28 cellular contexts compared by ENCODE assay signal in the genomic region with DNA sequence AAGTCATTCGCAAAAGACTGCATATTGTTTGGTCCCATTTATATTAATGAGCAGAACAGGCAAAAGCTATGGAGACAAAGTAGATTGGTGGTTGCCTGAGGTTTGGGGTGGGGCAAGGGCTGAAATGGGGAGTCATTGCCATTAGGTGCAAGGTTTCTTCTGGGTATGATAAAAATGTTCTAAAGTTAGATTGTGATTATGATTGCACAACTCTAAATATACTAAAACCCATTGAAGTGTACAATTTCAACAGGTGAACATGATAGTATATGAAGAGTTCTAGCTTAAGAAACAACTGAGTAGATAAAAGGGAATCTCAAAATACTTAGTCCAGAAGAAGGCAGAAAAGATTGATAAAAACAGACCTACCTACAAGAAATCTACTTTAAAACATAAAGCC.
"Had no signal": no experiment of that assay in that cellular context is flagged by ENCODE, and none has a peak within 500 bp of the region (broad histone marks: within the 10 kb centered on the region; RNA-seq: fewer than 3 reads in every experiment).

No MANE protein-coding gene starts in this region.

- H3K4me3 ChIP-seq: left lung, lower lobe of right lung, psoas muscle, right atrium auricular region, skin epidermis, stomach, testis, thyroid gland, transverse colon, upper lobe of left lung, vagina had no signal

- H3K9ac ChIP-seq: parathyroid adenoma had no signal

- H3K9me3 ChIP-seq: left lung, lower lobe of right lung, psoas muscle, right atrium auricular region, stomach, testis, thyroid gland, transverse colon, upper lobe of left lung, vagina had no signal

- H2AFZ ChIP-seq: parathyroid adenoma had no signal

- FAIRE-seq: islet of Langerhans, kidney had no signal

- DNase-seq: hypothalamus; immature natural killer cell; kidney; left colon; left lung; lower lobe of right lung; mammary epithelial cell; mesenchymal stem cell; naive B cell; psoas muscle; stimulated activated CD4-positive, alpha-beta T cell treated with anti-CD3 and anti-CD28 coated beads, Interleukin-12 subunit alpha, Interleukin-12 subunit beta, amount 100 ng/mL, for 4 hours; stimulated activated CD4-positive, alpha-beta T cell treated with anti-CD3 and anti-CD28 coated beads, Interleukin-15, amount 100 ng/mL, for 24 hours; stimulated activated CD4-positive, alpha-beta T cell treated with anti-CD3 and anti-CD28 coated beads, Interleukin-2, amount 100 ng/mL, for 24 hours; stimulated activated CD4-positive, alpha-beta T cell treated with anti-CD3 and anti-CD28 coated beads, Interleukin-4, amount 100 ng/mL, for 1 hour; stimulated activated naive B cell treated with anti-CD40 and anti-IgM and Interleukin-4, amounts not matched to agents 10 μg/mL and 1 μg/mL and 100 μg/mL, for 72 hours; stimulated activated naive CD8-positive, alpha-beta T cell treated with anti-CD3 and anti-CD28 coated beads, Interleukin-15, Interleukin-2, amounts not matched to agents 100 U/mL and 50 U/mL, for 24 hours; stomach; testis; thyroid gland; transverse colon had no signal

- ATAC-seq: left colon; left lung; lower lobe of right lung; natural killer cell treated with Interleukin-12 subunit alpha and Interleukin-12 subunit beta and Interleukin-15 and Interleukin-18, amount 100 ng/mL, for 72 hours; sciatic nerve; stimulated activated naive B cell treated with anti-CD40 and anti-IgM and Interleukin-4, amounts not matched to agents 10 μg/mL and 1 μg/mL and 100 μg/mL, for 72 hours; stimulated activated naive CD8-positive, alpha-beta T cell treated with anti-CD3 and anti-CD28 coated beads, Interleukin-15, Interleukin-2, amounts not matched to agents 100 U/mL and 50 U/mL, for 24 hours had no signal

- H3K27ac ChIP-seq: left lung, lower lobe of right lung, parathyroid adenoma, psoas muscle, right atrium auricular region, skin epidermis, stomach, testis, thyroid gland, transverse colon, upper lobe of left lung, vagina had no signal

- H3K27me3 ChIP-seq: left lung, right atrium auricular region, stomach, testis, thyroid gland, transverse colon, upper lobe of left lung, vagina had no signal

- H3K36me3 ChIP-seq: lower lobe of right lung, right atrium auricular region, thyroid gland, vagina had no signal

- H3K4me1 ChIP-seq: testis, transverse colon, vagina had no signal
